Comparison of ENCODE assay signal across 20 cellular contexts in the genomic region with DNA sequence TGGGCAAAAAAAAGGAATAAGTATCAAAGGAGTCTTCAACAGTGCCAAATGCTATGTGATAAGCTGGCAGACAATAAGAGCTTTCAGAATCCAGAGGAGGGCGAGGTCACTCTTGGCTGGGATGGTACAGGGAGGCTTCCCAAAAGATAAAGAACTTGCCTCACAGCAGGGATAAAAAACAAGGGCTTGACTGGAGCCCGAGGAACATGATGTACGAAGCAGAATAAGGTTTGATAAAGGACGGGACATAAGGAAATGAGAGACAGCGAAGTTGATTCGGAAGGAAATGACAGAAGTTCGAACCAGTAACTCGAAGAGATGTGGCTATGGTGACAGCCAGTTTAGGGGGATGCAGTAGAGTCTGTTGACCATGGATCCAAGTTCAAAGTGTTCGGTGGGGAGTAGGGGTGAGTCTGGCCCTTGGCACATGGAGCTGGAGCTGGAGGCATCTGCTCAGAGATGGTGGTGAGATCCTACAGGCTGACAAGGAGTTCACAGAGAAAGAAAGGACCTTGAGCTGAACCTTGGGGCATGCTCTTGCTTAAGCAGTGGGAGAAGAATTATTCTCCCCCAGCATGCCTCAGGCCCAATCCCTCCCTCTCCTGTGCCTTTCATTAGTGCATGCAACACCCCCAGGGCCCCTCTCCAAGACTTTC.
DNase-seq lines count a peak whose midpoint lies in the region; ATAC-seq and TF ChIP-seq lines count a peak whose summit lies in the region.
"Had no signal": no experiment of that assay in that cellular context is flagged by ENCODE, and none has a peak within 500 bp of the region (broad histone marks: within the 10 kb centered on the region; RNA-seq: fewer than 3 reads in every experiment).

No MANE protein-coding gene starts in this region.

- TF ChIP-seq CTCF in right atrium auricular region (IDR thresholded peaks at IDR 0.05) (no peak), sigmoid colon (IDR thresholded peaks at IDR 0.05) (no peak)

- H3K9me3 ChIP-seq in BLaER1 treated with 17β-estradiol and CSF1 and Interleukin-3, amounts not matched to agents 10 nM and 100 nM (replicated peaks in 1 of 11), result peaks cover 0 to 22% (median 7%) of the 10 kb centered on the region in 11 experiments; a peak in 9 of 22 replicates
- H3K9me3 ChIP-seq in right atrium auricular region (no peaks in the 10 kb centered on the region), sigmoid colon (no peaks in the 10 kb centered on the region)
- H3K9me3 ChIP-seq: body of pancreas had no signal

- H3K27me3 ChIP-seq in BLaER1 treated with 17β-estradiol and CSF1 and Interleukin-3, amounts not matched to agents 10 nM and 100 nM, result no peaks in the 10 kb centered on the region
- H3K27me3 ChIP-seq in right atrium auricular region (no peaks in the 10 kb centered on the region), sigmoid colon (no peaks in the 10 kb centered on the region)
- H3K27me3 ChIP-seq: body of pancreas had no signal

- no peak for ATAC-seq in central memory CD8-positive, alpha-beta T cell (replicated peaks; ENCODE audit: extremely low read depth, poor library complexity, severe bottlenecking)
- no peak for ATAC-seq in GM18858 (IDR thresholded peaks at IDR 0.05; ENCODE audit: unreplicated experiment)
- ATAC-seq: body of pancreas, GM23338, K562 had no signal

- H3K27ac ChIP-seq in BLaER1 treated with 17β-estradiol and CSF1 and Interleukin-3, amounts not matched to agents 10 nM and 100 nM, result peak overlapping the region; percentile 66 to 100 (median 98)
- H3K27ac ChIP-seq in right atrium auricular region (peak overlapping the region; percentile 70 to 73), sigmoid colon (peak overlapping the region; percentile 3 to 65 (median 36))

- intact Hi-C loops in sigmoid colon (cut with DNase I), result no loop called here

- peaks cover 5% of the 10 kb centered on the region for H3K36me3 Mint-ChIP-seq in central memory CD8-positive, alpha-beta T cell (ENCODE audit: insufficient read depth)
- H3K36me3 Mint-ChIP-seq: activated naive CD8-positive, alpha-beta T cell had no signal

- H3K4me3 Mint-ChIP-seq in central memory CD8-positive, alpha-beta T cell, result no peak overlapping the region
- H3K4me3 Mint-ChIP-seq: activated naive CD8-positive, alpha-beta T cell; activated T-helper 1 cell treated with anti-CD3 and anti-CD28 coated beads, Interleukin-12 subunit alpha, Interleukin-12 subunit beta, Interleukin-2, Interleukin-4 antibody, amounts not matched to agents 30 ng/mL and 10 ng/mL and 1 ng/mL, durations not matched to agents 14 hours and 24 hours and 36 hours; dendritic cell treated with granulocyte-macrophage colony-stimulating factor and Interleukin-4, amounts not matched to agents 40 ng/mL and 50 ng/mL, for 4 days; GM23338; nephron had no signal

- H3K27me3 Mint-ChIP-seq in central memory CD8-positive, alpha-beta T cell, result no peaks in the 10 kb centered on the region
- H3K27me3 Mint-ChIP-seq: activated naive CD8-positive, alpha-beta T cell; dendritic cell treated with granulocyte-macrophage colony-stimulating factor and Interleukin-4, amounts not matched to agents 40 ng/mL and 50 ng/mL, for 4 days had no signal

- H3K4me1 Mint-ChIP-seq in central memory CD8-positive, alpha-beta T cell, result peaks cover 44% of the 10 kb centered on the region

- H3K4me1 ChIP-seq in BLaER1 treated with 17β-estradiol and CSF1 and Interleukin-3, amounts not matched to agents 10 nM and 100 nM, result peaks cover 97 to 100% (median 100%) of the 10 kb centered on the region in 10 experiments
- H3K4me1 ChIP-seq in right atrium auricular region (peaks cover 0 to 30% of the 10 kb centered on the region in 2 donors), sigmoid colon (peaks cover 0 to 4% (median 4%) of the 10 kb centered on the region in 4 donors)
- H3K4me1 ChIP-seq: body of pancreas had no signal

- peak overlapping the region; percentile 63 to 87 (median 79) for H3K9ac ChIP-seq in BLaER1 treated with 17β-estradiol and CSF1 and Interleukin-3, amounts not matched to agents 10 nM and 100 nM

- H3K36me3 ChIP-seq in BLaER1 treated with 17β-estradiol and CSF1 and Interleukin-3, amounts not matched to agents 10 nM and 100 nM, result peaks cover 0 to 66% (median 48%) of the 10 kb centered on the region in 11 experiments; a peak in 20 of 22 replicates
- H3K36me3 ChIP-seq in right atrium auricular region (no peaks in the 10 kb centered on the region), sigmoid colon (no peaks in the 10 kb centered on the region)

- no peak for TF ChIP-seq EP300 in sigmoid colon (IDR thresholded peaks at IDR 0.05)

- H3K4me3 ChIP-seq in BLaER1 treated with 17β-estradiol and CSF1 and Interleukin-3, amounts not matched to agents 10 nM and 100 nM, result peak overlapping the region in 7 of 10 experiments; percentile 7 to 38 (median 30); a peak in 8 of 20 replicates
- H3K4me3 ChIP-seq in right atrium auricular region, result no peak overlapping the region
- H3K4me3 ChIP-seq in sigmoid colon, result no peak overlapping the region
- H3K4me3 ChIP-seq: body of pancreas, GM23338, K562 had no signal

- H3K9me3 Mint-ChIP-seq in central memory CD8-positive, alpha-beta T cell, result no peaks in the 10 kb centered on the region
- H3K9me3 Mint-ChIP-seq: activated T-helper 1 cell treated with anti-CD3 and anti-CD28 coated beads, Interleukin-12 subunit alpha, Interleukin-12 subunit beta, Interleukin-2, Interleukin-4 antibody, amounts not matched to agents 30 ng/mL and 10 ng/mL and 1 ng/mL, durations not matched to agents 14 hours and 24 hours and 36 hours; dendritic cell treated with granulocyte-macrophage colony-stimulating factor and Interleukin-4, amounts not matched to agents 40 ng/mL and 50 ng/mL, for 4 days; GM23338; nephron had no signal

- TF ChIP-seq POLR2A in sigmoid colon (IDR thresholded peaks at IDR 0.05), result no peak

- no peak for DNase-seq in central memory CD8-positive, alpha-beta T cell (ENCODE audit: low spot score in 2 of 2)
- DNase-seq in right atrium auricular region (ENCODE audit: low spot score) (peak; percentile 87), sigmoid colon (no peak), NCI-H1694 treated with DMSO at 0.1 percent for 48 hours (lab: John Stamatoyannopoulos, UW) (no peak), NOMO-1 treated with DMSO at 0.1 percent for 48 hours (lab: John Stamatoyannopoulos, UW; ENCODE audit: unreplicated experiment) (no peak), RKO (ENCODE audit: low spot score) (no peak)
- DNase-seq: body of pancreas, DMS 273 treated with DMSO at 0.1 percent for 48 hours, foreskin melanocyte, GDM1, NCI-H774, SHP77 had no signal

- peak overlapping the region; percentile 81 to 99 (median 93) for H3K4me2 ChIP-seq in BLaER1 treated with 17β-estradiol and CSF1 and Interleukin-3, amounts not matched to agents 10 nM and 100 nM
- H3K4me2 ChIP-seq: GM23338 had no signal

- H3K27ac Mint-ChIP-seq in central memory CD8-positive, alpha-beta T cell (ENCODE audit: low read depth), result peak overlapping the region; percentile 4
- H3K27ac Mint-ChIP-seq: activated naive CD8-positive, alpha-beta T cell; activated T-helper 1 cell treated with anti-CD3 and anti-CD28 coated beads, Interleukin-12 subunit alpha, Interleukin-12 subunit beta, Interleukin-2, Interleukin-4 antibody, amounts not matched to agents 30 ng/mL and 10 ng/mL and 1 ng/mL, durations not matched to agents 14 hours and 24 hours and 36 hours; dendritic cell treated with granulocyte-macrophage colony-stimulating factor and Interleukin-4, amounts not matched to agents 40 ng/mL and 50 ng/mL, for 4 days; GM23338; nephron had no signal

- peaks cover 0 to 49% (median 8%) of the 10 kb centered on the region in 11 experiments; a peak in 10 of 22 replicates for H4K20me1 ChIP-seq in BLaER1 treated with 17β-estradiol and CSF1 and Interleukin-3, amounts not matched to agents 10 nM and 100 nM

- 67 to 86% methylated on average over 9 of the region's 9 CpGs for WGBS in sigmoid colon, 2 donors

Comparison
In these comparisons a context has a peak if more than half of its experiments do, and no peak if none do; other contexts are left out.
1. H3K27ac ChIP-seq: peak in every context shown above with its lines; median percentile 98 in BLaER1 treated with 17β-estradiol and CSF1 and Interleukin-3, amounts not matched to agents 10 nM and 100 nM; 72 in right atrium auricular region; 36 in sigmoid colon.
2. H3K4me3 ChIP-seq: peak in BLaER1 treated with 17β-estradiol and CSF1 and Interleukin-3, amounts not matched to agents 10 nM and 100 nM (7 of 10); none in right atrium auricular region (0 of 2) and sigmoid colon (0 of 4).